Comparison of ENCODE assay signal across 17 cellular contexts in the genomic region with DNA sequence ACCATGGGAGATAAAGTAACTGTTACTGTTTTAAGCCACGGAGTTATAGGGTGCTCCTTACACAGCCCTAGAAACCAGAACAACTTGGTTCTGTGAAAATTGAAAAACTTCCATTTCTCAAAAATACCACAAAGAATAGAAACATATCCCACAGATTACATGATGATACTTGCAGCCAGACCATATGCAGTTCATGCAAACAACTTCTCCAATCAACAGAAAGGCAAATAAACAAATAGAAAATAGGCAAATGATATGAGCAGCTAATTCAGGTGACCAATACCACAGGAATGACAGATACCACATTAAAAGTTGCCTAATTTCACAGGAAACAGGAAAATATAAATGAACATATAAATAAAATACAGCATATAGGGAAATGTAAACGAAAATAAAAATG.
DNase-seq lines count a peak whose midpoint lies in the region; FAIRE-seq and TF ChIP-seq lines count a peak whose summit lies in the region.
"Had no signal": no experiment of that assay in that cellular context is flagged by ENCODE, and none has a peak within 500 bp of the region (broad histone marks: within the 10 kb centered on the region; RNA-seq: fewer than 3 reads in every experiment).

No MANE protein-coding gene starts in this region.

- H4K20me1 ChIP-seq in osteoblast (ENCODE audit: insufficient read depth, low read length), result no peaks in the 10 kb centered on the region

- no peak overlapping the region for H3K4me2 ChIP-seq in osteoblast (ENCODE audit: insufficient read depth, low read length)
- H3K4me2 ChIP-seq: GM23338 had no signal

- FAIRE-seq in bronchial epithelial cell (lab: Jason Lieb, UNC), result no peak
- FAIRE-seq: G401.6, GM12891 had no signal

- no peak overlapping the region for H3K27ac ChIP-seq in osteoblast (ENCODE audit: low read depth, low read length)
- H3K27ac ChIP-seq: HL-60 had no signal

- H3K79me2 ChIP-seq in osteoblast (ENCODE audit: insufficient read depth, low read length), result no peaks in the 10 kb centered on the region

- H3K9me3 ChIP-seq in osteoblast (ENCODE audit: low read depth, low read length), result no peaks in the 10 kb centered on the region

- TF ChIP-seq CTCF in bronchial epithelial cell (IDR thresholded peaks at IDR 0.05; ENCODE audit: insufficient read depth, low read length, severe bottlenecking) (no peak), osteoblast (IDR thresholded peaks at IDR 0.05; ENCODE audit: extremely low read depth, low read depth, low read length) (no peak)

- H3K27me3 ChIP-seq in bronchial epithelial cell (ENCODE audit: control insufficient read depth, insufficient read depth, low read length), result no peaks in the 10 kb centered on the region
- no peaks in the 10 kb centered on the region for H3K27me3 ChIP-seq in osteoblast (ENCODE audit: insufficient read depth, low read length)

- H3K4me3 ChIP-seq in bronchial epithelial cell (ENCODE audit: low read depth, low read length) (no peak overlapping the region), osteoblast (ENCODE audit: insufficient read depth, low read length) (no peak overlapping the region)
- H3K4me3 ChIP-seq: GM23338 had no signal

- H3K4me1 ChIP-seq in osteoblast (ENCODE audit: insufficient read depth, low read length), result no peaks in the 10 kb centered on the region

- no peaks in the 10 kb centered on the region for H3K36me3 ChIP-seq in bronchial epithelial cell (ENCODE audit: control insufficient read depth, insufficient read depth, low read length)
- H3K36me3 ChIP-seq in osteoblast (ENCODE audit: insufficient read depth, low read length), result no peaks in the 10 kb centered on the region

- peak overlapping the region; percentile 71 for H2AFZ ChIP-seq in osteoblast (ENCODE audit: low read length)
- H2AFZ ChIP-seq: GM23338 had no signal

- peak; percentile 1 for DNase-seq in HCEC 1CT
- peak; percentile 11 for DNase-seq in NCI-H526 treated with DMSO at 0.1 percent for 48 hours (lab: John Stamatoyannopoulos, UW)
- DNase-seq in bronchial epithelial cell (ENCODE audit: low read depth), result peak; percentile 13
- no peak for DNase-seq in osteoblast (ENCODE audit: insufficient read length, low spot score, missing footprints)
- no peak for DNase-seq in COLO829 (ENCODE audit: low spot score)
- DNase-seq in GOT3 (lab: John Stamatoyannopoulos, UW), result no peak
- no peak for DNase-seq in NCI-H748 (lab: John Stamatoyannopoulos, UW; ENCODE audit: unreplicated experiment)
- DNase-seq in AG20443 (ENCODE audit: low spot score), result no peak
- DNase-seq: ACHN; C1 segment of cervical spinal cord; CD4-positive, alpha-beta T cell; DMS79 treated with DMSO at 0.1 percent for 48 hours; EL had no signal

Comparison
In these comparisons a context has a peak if more than half of its experiments do, and no peak if none do; other contexts are left out.
1. DNase-seq: peak in HCEC 1CT (single experiment), NCI-H526 treated with DMSO at 0.1 percent for 48 hours (single experiment) and bronchial epithelial cell (single experiment); none in osteoblast (single experiment), COLO829 (single experiment), GOT3 (single experiment), NCI-H748 (single experiment) and AG20443 (single experiment).